8 cellular contexts compared by ENCODE assay signal in the genomic region with DNA sequence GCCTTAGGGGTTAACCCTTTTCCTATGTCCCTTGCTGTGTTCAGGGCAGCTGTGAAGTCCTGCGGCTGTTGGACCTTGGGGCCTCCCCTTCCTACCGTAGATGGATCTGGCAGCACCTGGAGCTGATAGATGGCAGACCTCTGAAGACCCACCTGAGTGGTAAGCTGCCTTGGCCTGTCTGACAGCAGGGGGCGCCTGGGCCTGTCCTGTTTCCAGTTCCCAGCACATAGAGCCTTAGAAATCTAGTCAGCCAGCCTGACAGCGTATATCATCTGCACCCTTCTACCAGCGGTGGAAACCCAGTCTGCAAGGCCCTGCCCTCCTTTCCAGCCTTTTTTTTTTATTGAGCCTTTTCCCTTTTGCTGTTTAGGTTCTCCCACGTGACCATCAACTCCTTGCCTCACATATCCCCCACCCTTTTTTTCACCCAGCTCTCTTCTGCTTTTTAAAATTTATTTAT. TPM values are rescaled to one million over a fixed set of nuclear protein-coding genes. Genes with fewer than 3 reads are reported as not detected.
DNase-seq lines count a peak whose midpoint lies in the region; ATAC-seq and TF ChIP-seq lines count a peak whose summit lies in the region.

No MANE protein-coding gene starts in this region.

- peak; percentile 92 for TF ChIP-seq CTCF in GM10266 (IDR thresholded peaks at IDR 0.05; ENCODE audit: control insufficient read depth, insufficient read depth, low read depth, missing control alignments)
- TF ChIP-seq CTCF in cardiac muscle cell (IDR thresholded peaks at IDR 0.05; ENCODE audit: low read depth, low read length): peak; percentile 98

- intact Hi-C loops in posterior vena cava (cut with DNase I): loop anchor here in 1 of 2 donors (2.0 to 5.0 kb wide), 2 partner anchors 144 to 202 kb away; no protein-coding TSS in a partner anchor

- H3K4me3 Mint-ChIP-seq in activated naive CD8-positive, alpha-beta T cell treated with anti-CD3 and anti-CD28 coated beads, Interleukin-2, amount 10 ng/mL, durations not matched to agents 7 days and 5 days: no peak overlapping the region

- H3K27ac Mint-ChIP-seq in activated naive CD8-positive, alpha-beta T cell treated with anti-CD3 and anti-CD28 coated beads, Interleukin-2, amount 10 ng/mL, durations not matched to agents 7 days and 5 days: no peak overlapping the region

- H3K4me1 Mint-ChIP-seq in activated naive CD8-positive, alpha-beta T cell treated with anti-CD3 and anti-CD28 coated beads, Interleukin-2, amount 10 ng/mL, durations not matched to agents 7 days and 5 days: peaks cover 5% of the 10 kb centered on the region

- no peaks in the 10 kb centered on the region for H3K9me3 ChIP-seq in cardiac muscle cell (ENCODE audit: low read depth)

- H3K36me3 Mint-ChIP-seq in activated naive CD8-positive, alpha-beta T cell treated with anti-CD3 and anti-CD28 coated beads, Interleukin-2, amount 10 ng/mL, durations not matched to agents 7 days and 5 days: no peaks in the 10 kb centered on the region

- H3K4me3 ChIP-seq in cardiac muscle cell: no peak overlapping the region

- peak; percentile 84 for ATAC-seq in activated naive CD8-positive, alpha-beta T cell treated with anti-CD3 and anti-CD28 coated beads, Interleukin-2, amount 10 ng/mL, durations not matched to agents 7 days and 5 days (ENCODE audit: low read depth)
- ATAC-seq in HG02885 (IDR thresholded peaks at IDR 0.05; ENCODE audit: poor library complexity, unreplicated experiment): no peak

- H3K27ac ChIP-seq in cardiac muscle cell: no peak overlapping the region

- no peaks in the 10 kb centered on the region for H3K27me3 ChIP-seq in cardiac muscle cell

- POLR2A ChIA-PET in activated naive CD8-positive, alpha-beta T cell treated with anti-CD3 and anti-CD28 coated beads, Interleukin-2, amount 10 ng/mL, durations not matched to agents 7 days and 5 days (lab: Charles Lee): no interaction called here

- DNase-seq in GM10266 (ENCODE audit: extremely low spot score): peak; percentile 81
- peak; percentile 85 for DNase-seq in NCI-H1694 (lab: John Stamatoyannopoulos, UW)
- DNase-seq in SW480 (ENCODE audit: low spot score): peak; percentile 97
- peak; percentile 81 for DNase-seq in activated naive CD8-positive, alpha-beta T cell treated with anti-CD3 and anti-CD28 coated beads, Interleukin-2, amount 10 ng/mL, durations not matched to agents 7 days and 5 days
- peak; percentile 89 to 93 for DNase-seq in cardiac muscle cell (ENCODE audit: low read depth in 1 of 2, low spot score in 1 of 2)
- DNase-seq in posterior vena cava (ENCODE audit: low spot score): peak; percentile 92
- peak; percentile 83 for DNase-seq in ureter (ENCODE audit: low spot score)

- no peaks in the 10 kb centered on the region for H3K9me3 Mint-ChIP-seq in activated naive CD8-positive, alpha-beta T cell treated with anti-CD3 and anti-CD28 coated beads, Interleukin-2, amount 10 ng/mL, durations not matched to agents 7 days and 5 days

- H3K36me3 ChIP-seq in cardiac muscle cell: no peaks in the 10 kb centered on the region

- H3K27me3 Mint-ChIP-seq in activated naive CD8-positive, alpha-beta T cell treated with anti-CD3 and anti-CD28 coated beads, Interleukin-2, amount 10 ng/mL, durations not matched to agents 7 days and 5 days: peaks cover 7% of the 10 kb centered on the region

- H3K4me1 ChIP-seq in cardiac muscle cell (ENCODE audit: low read depth): peaks cover 11% of the 10 kb centered on the region

RNA-seq across cellular contexts. Expression of a gene that starts 26.6 kb away (rescaled TPM):
- total RNA-seq in activated naive CD8-positive, alpha-beta T cell treated with anti-CD3 and anti-CD28 coated beads, Interleukin-2, amount 10 ng/mL, durations not matched to agents 7 days and 5 days: 1 to 10 TPM; 5.7 to 7.1 TPM
- total RNA-seq in cardiac muscle cell (8.5 and 10.4 TPM in 2 replicates), posterior vena cava (1 to 10 TPM; 2.0 to 2.3 TPM), ureter (3.8 TPM)
- 0.82 TPM in 1 of 2 replicates, not detected in the other for polyA plus RNA-seq in cardiac muscle cell

RNA-seq across cellular contexts. Expression of a gene that starts 40.7 kb away (rescaled TPM):
- 10 to 100 TPM; 57.8 to 60.9 TPM for total RNA-seq in activated naive CD8-positive, alpha-beta T cell treated with anti-CD3 and anti-CD28 coated beads, Interleukin-2, amount 10 ng/mL, durations not matched to agents 7 days and 5 days
- total RNA-seq in cardiac muscle cell: 138 and 197 TPM in 2 replicates
- polyA plus RNA-seq in cardiac muscle cell: 201 and 218 TPM in 2 replicates
- 10 to 100 TPM; 35.5 to 43.6 TPM for total RNA-seq in posterior vena cava
- 48.4 TPM for total RNA-seq in ureter
